In genomic region chrX:63561425-63561824, GRCh38 we compare ENCODE assay signal across 7 cellular contexts.
DNase-seq lines count a peak whose midpoint lies in the region; ATAC-seq and TF ChIP-seq lines count a peak whose summit lies in the region.

No MANE protein-coding gene starts in this region.

- H3K9me3 ChIP-seq in HCT116 (ENCODE audit: control insufficient read depth in 1 of 2, insufficient read depth in 1 of 2, low read depth in 1 of 2, low read length in 2 of 2) (no peaks in the 10 kb centered on the region), sigmoid colon (no peaks in the 10 kb centered on the region)

- H3K36me3 ChIP-seq in HCT116 (ENCODE audit: control insufficient read depth in 1 of 2, insufficient read depth in 2 of 2, low read length in 2 of 2) (no peaks in the 10 kb centered on the region), sigmoid colon (no peaks in the 10 kb centered on the region)

- intact Hi-C loops in HCT116 (cut with micrococcal nuclease) (no loop called here), sigmoid colon (cut with DNase I) (loop anchor here (5.0 kb wide), 2 partner anchors 209 to 646 kb away; partner anchors contain the start of genes AMER1 and SPIN4)

- no peaks in the 10 kb centered on the region for H3K27me3 ChIP-seq in HCT116 (ENCODE audit: insufficient read depth, low read length)
- no peaks in the 10 kb centered on the region for H3K27me3 ChIP-seq in sigmoid colon

- H3K9ac ChIP-seq in HCT116 (ENCODE audit: low read length): peak overlapping the region; percentile 26; the same call in 1 of the 2 replicates

- DNase-seq in HCT116 (ENCODE audit: low read depth, low spot score) (no peak), SK-MEL-5 (ENCODE audit: low read depth, low spot score) (peak; percentile 15), fibroblast of the aortic adventitia (ENCODE audit: low read depth) (peak; percentile 3), sigmoid colon (no peak), NCI-H2196 (lab: John Stamatoyannopoulos, UW; ENCODE audit: unreplicated experiment) (no peak)
- no peak for DNase-seq in stimulated activated naive CD4-positive, alpha-beta T cell treated with Interleukin-2 at 50 U/mL for 16 hours (lab: John Stamatoyannopoulos, UW)

- no peaks in the 10 kb centered on the region for H4K20me1 ChIP-seq in HCT116 (ENCODE audit: insufficient read depth)

- ATAC-seq in HCT116 (peak; percentile 52), GM19023 (IDR thresholded peaks at IDR 0.05; ENCODE audit: unreplicated experiment) (no peak)

- no peak for TF ChIP-seq RAD21 in HCT116 (IDR thresholded peaks at IDR 0.05; ENCODE audit: low read depth)

- no peaks in the 10 kb centered on the region for H3K9me2 ChIP-seq in HCT116 (ENCODE audit: insufficient read depth)

- CTCF ChIA-PET in HCT116 (lab: Charles Lee): no interaction called here

- POLR2A ChIA-PET in HCT116 (lab: Charles Lee): interaction anchor here (0.5 kb wide), 1 partner anchor 362 kb away, joined by 3 read pairs; no protein-coding TSS in a partner anchor

- H3K4me3 ChIP-seq in HCT116 (replicated peaks in 1 of 2; ENCODE audit: low read depth in 1 of 2, low read length in 2 of 2) (peak overlapping the region; percentile 73 to 77), fibroblast of the aortic adventitia (ENCODE audit: low read depth, low read length) (peak overlapping the region; percentile 78), sigmoid colon (peak overlapping the region; percentile 50 to 69 (median 57))

- H2AFZ ChIP-seq in HCT116 (ENCODE audit: low read depth, low read length, poor library complexity, severe bottlenecking): peak overlapping the region; percentile 95

- TF ChIP-seq CTCF in HCT116 (IDR thresholded peaks at IDR 0.05 in 2 of 3, conservative IDR thresholded peaks at IDR 0.05 in 1 of 3; ENCODE audit: borderline replicate concordance in 1 of 3, insufficient read depth in 1 of 3, low read depth in 2 of 3, low read length in 2 of 3) (no peak), fibroblast of the aortic adventitia (IDR thresholded peaks at IDR 0.05; ENCODE audit: insufficient read depth, low read length) (no peak), sigmoid colon (IDR thresholded peaks at IDR 0.05) (no peak)

- BruUV-seq in HCT116 (replicated peaks; lab: Mats Ljungman, UMichigan): no TSS peak

- H3K4me2 ChIP-seq in HCT116 (ENCODE audit: low read length): peak overlapping the region; percentile 76

- in situ Hi-C loops in SK-MEL-5 (cut with HindIII; ENCODE audit: low pct_unique_long_range_greater_than_20kb, low sequenced_read_pairs): no loop called here

- RAD21 ChIA-PET in HCT116 (lab: Charles Lee; ENCODE audit: low non-redundant PET in 1 of 2, low total read pairs in 2 of 2, uncharacterized antibody in 2 of 2, unreplicated experiment in 2 of 2): no interaction called here

- 3 to 7% methylated on average over 6 of the region's 6 CpGs for WGBS in sigmoid colon, 2 donors

- H3K4me1 ChIP-seq in HCT116 (ENCODE audit: control insufficient read depth in 1 of 2, insufficient read depth in 2 of 2, low read length in 2 of 2) (no peaks in the 10 kb centered on the region; a peak in 1 of 4 replicates), sigmoid colon (peaks cover 0 to 17% (median 2%) of the 10 kb centered on the region in 4 donors)

- TF ChIP-seq POLR2A in HCT116 (IDR thresholded peaks at IDR 0.05; ENCODE audit: borderline replicate concordance, extremely low read depth, insufficient read depth, insufficient read length): no peak
- no peak for TF ChIP-seq POLR2A in sigmoid colon (IDR thresholded peaks at IDR 0.05)

- no peak for TF ChIP-seq EP300 in sigmoid colon (IDR thresholded peaks at IDR 0.05)

- peaks cover 31% of the 10 kb centered on the region for H3K79me2 ChIP-seq in HCT116 (ENCODE audit: insufficient read depth, low read length)

- no peak overlapping the region for H3K27ac ChIP-seq in HCT116 (ENCODE audit: low read depth, low read length)
- peak overlapping the region; percentile 74 to 88 (median 80) for H3K27ac ChIP-seq in sigmoid colon

TF ChIP-seq in HCT116, 20 proteins besides CTCF, POLR2A, EP300 and RAD21:
- TF ChIP-seq ZNF274 (IDR thresholded peaks at IDR 0.05; ENCODE audit: low read depth, low read length) (no peak), EZH2 (IDR thresholded peaks at IDR 0.05) (no peak), CBX3 (IDR thresholded peaks at IDR 0.05; ENCODE audit: low read depth) (no peak), YY1 (IDR thresholded peaks at IDR 0.05; ENCODE audit: extremely low read depth, insufficient replicate concordance, low read depth, low read length) (no peak), SP1 (IDR thresholded peaks at IDR 0.05; ENCODE audit: low read depth) (no peak), SRF (IDR thresholded peaks at IDR 0.05; ENCODE audit: low read depth) (no peak), EGR1 (IDR thresholded peaks at IDR 0.05; ENCODE audit: low read depth) (no peak), TCF7L2 (IDR thresholded peaks at IDR 0.05; ENCODE audit: borderline replicate concordance, extremely low read depth, insufficient read depth, insufficient read length) (no peak), EZH2phosphoT487 (IDR thresholded peaks at IDR 0.05; ENCODE audit: borderline replicate concordance) (no peak), CEBPB (IDR thresholded peaks at IDR 0.05; ENCODE audit: low read depth) (no peak), POLR2AphosphoS5 (IDR thresholded peaks at IDR 0.05; ENCODE audit: low read depth, low read length) (no peak), ZFX (IDR thresholded peaks at IDR 0.05) (no peak), SIN3A (IDR thresholded peaks at IDR 0.05; ENCODE audit: low read depth) (no peak), JUND (IDR thresholded peaks at IDR 0.05) (no peak), REST (IDR thresholded peaks at IDR 0.05; ENCODE audit: low read depth) (no peak), ELF1 (IDR thresholded peaks at IDR 0.05; ENCODE audit: borderline replicate concordance, low read depth) (no peak)
- TF ChIP-seq, protein P1, sequence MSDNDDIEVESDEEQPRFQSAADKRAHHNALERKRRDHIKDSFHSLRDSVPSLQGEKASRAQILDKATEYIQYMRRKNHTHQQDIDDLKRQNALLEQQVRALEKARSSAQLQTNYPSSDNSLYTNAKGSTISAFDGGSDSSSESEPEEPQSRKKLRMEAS (IDR thresholded peaks at IDR 0.05): no peak
- TF ChIP-seq, protein P2, sequence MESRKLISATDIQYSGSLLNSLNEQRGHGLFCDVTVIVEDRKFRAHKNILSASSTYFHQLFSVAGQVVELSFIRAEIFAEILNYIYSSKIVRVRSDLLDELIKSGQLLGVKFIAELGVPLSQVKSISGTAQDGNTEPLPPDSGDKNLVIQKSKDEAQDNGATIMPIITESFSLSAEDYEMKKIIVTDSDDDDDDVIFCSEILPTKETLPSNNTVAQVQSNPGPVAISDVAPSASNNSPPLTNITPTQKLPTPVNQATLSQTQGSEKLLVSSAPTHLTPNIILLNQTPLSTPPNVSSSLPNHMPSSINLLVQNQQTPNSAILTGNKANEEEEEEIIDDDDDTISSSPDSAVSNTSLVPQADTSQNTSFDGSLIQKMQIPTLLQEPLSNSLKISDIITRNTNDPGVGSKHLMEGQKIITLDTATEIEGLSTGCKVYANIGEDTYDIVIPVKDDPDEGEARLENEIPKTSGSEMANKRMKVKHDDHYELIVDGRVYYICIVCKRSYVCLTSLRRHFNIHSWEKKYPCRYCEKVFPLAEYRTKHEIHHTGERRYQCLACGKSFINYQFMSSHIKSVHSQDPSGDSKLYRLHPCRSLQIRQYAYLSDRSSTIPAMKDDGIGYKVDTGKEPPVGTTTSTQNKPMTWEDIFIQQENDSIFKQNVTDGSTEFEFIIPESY (IDR thresholded peaks at IDR 0.05; ENCODE audit: extremely low read depth, insufficient replicate concordance, low read length): no peak
- TF ChIP-seq, protein P3, sequence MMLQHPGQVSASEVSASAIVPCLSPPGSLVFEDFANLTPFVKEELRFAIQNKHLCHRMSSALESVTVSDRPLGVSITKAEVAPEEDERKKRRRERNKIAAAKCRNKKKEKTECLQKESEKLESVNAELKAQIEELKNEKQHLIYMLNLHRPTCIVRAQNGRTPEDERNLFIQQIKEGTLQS (IDR thresholded peaks at IDR 0.05): no peak

Comparison
In these comparisons a context has a peak if more than half of its experiments do, and no peak if none do; other contexts are left out.
1. DNase-seq: peak in SK-MEL-5 (single experiment) and fibroblast of the aortic adventitia (single experiment); none in HCT116 (single experiment), sigmoid colon (single experiment), NCI-H2196 (single experiment) and stimulated activated naive CD4-positive, alpha-beta T cell treated with Interleukin-2 at 50 U/mL for 16 hours (single experiment).
2. Peak in every context shown above with its lines, with median percentiles within 50 percentile points of each other: H3K4me3 ChIP-seq.